In the genomic region with DNA sequence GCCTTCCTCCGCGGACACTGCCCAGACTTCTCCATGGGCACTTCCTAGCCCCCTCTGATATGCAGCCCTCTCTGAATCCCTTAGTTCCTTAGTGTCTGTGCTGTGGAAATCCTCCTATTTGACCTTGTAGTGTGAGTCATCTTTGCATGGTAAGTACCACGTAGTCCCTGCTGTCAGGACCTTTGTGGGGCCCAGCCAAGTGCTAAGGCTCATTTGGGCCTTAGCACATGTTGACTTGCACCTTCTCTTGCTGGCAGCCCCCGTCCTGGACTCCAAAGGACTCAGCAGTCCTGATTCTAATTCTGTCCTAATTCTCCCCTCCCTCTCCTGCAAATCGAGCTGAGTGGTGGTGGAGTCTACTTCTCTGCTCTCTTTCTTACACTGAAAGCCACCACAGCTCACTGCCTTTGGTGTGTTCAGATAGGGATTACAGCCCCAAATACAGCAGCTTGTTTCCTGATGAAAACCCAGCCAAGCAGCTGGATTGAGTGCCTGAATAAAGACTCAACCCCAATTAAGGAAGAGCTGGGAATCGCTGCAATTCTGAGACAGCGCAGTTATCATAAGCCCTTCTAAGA, we compare ENCODE assay signal across 10 cellular contexts.
DNase-seq lines count a peak whose midpoint lies in the region; ATAC-seq and TF ChIP-seq lines count a peak whose summit lies in the region.
"Had no signal": no experiment of that assay in that cellular context is flagged by ENCODE, and none has a peak within 500 bp of the region (broad histone marks: within the 10 kb centered on the region; RNA-seq: fewer than 3 reads in every experiment).

No MANE protein-coding gene starts in this region.

- DNase-seq in Right ventricle myocardium inferior (ENCODE audit: missing footprints) = peak; percentile 79
- no peak for DNase-seq in cardiac septum (ENCODE audit: low spot score)
- DNase-seq in esophagus squamous epithelium (lab: John Stamatoyannopoulos, UW) = no peak
- DNase-seq in myocyte (ENCODE audit: low read depth) = peak; percentile 44
- DNase-seq in aorta = peak in 1 of 2 donors; percentile 84
- no peak for DNase-seq in activated naive CD4-positive, alpha-beta T cell treated with anti-CD3 and anti-CD28 coated beads for 36 hours
- DNase-seq in activated T-helper 2 cell treated with anti-CD3 and anti-CD28 coated beads, Interferon-gamma antibody, Interleukin-2, Interleukin-4, amounts not matched to agents 10 μg/mL and 5 μg/mL and 100 μg/mL, durations not matched to agents 14 hours and 24 hours and 36 hours (ENCODE audit: low spot score) = no peak
- DNase-seq: activated T-cell treated with anti-CD3 and anti-CD28 coated beads, Interleukin-2, amount 50 U/mL, for 4 hours; DND-41 had no signal

- H3K27ac Mint-ChIP-seq in activated naive CD4-positive, alpha-beta T cell treated with anti-CD3 and anti-CD28 coated beads for 36 hours = no peak overlapping the region
- no peak overlapping the region for H3K27ac Mint-ChIP-seq in activated T-helper 2 cell treated with anti-CD3 and anti-CD28 coated beads, Interferon-gamma antibody, Interleukin-2, Interleukin-4, amounts not matched to agents 10 μg/mL and 5 μg/mL and 100 μg/mL, durations not matched to agents 14 hours and 24 hours and 36 hours

- no peak for TF ChIP-seq POLR2A in esophagus squamous epithelium (IDR thresholded peaks at IDR 0.05)

- intact Hi-C loops in Right ventricle myocardium inferior (cut with DNase I) (no loop called here), cardiac septum (cut with DNase I) (no loop called here), esophagus squamous epithelium (cut with DNase I) (no loop called here), aorta (cut with DNase I) (no loop called here)
- intact Hi-C loops in activated naive CD4-positive, alpha-beta T cell treated with anti-CD3 and anti-CD28 coated beads for 36 hours (cut with micrococcal nuclease) = loop anchor here (10.0 kb wide), 1 partner anchor 639 kb away; no protein-coding TSS in a partner anchor
- intact Hi-C loops in activated T-helper 2 cell treated with anti-CD3 and anti-CD28 coated beads, Interferon-gamma antibody, Interleukin-2, Interleukin-4, amounts not matched to agents 10 μg/mL and 5 μg/mL and 100 μg/mL, durations not matched to agents 14 hours and 24 hours and 36 hours (cut with micrococcal nuclease) = no loop called here

- CTCF ChIA-PET in activated naive CD4-positive, alpha-beta T cell treated with anti-CD3 and anti-CD28 coated beads for 36 hours (lab: Charles Lee) = interaction anchor here (0.9 kb wide), 1 partner anchor 12 kb away, joined by 4 read pairs; no protein-coding TSS in a partner anchor

- H3K27me3 Mint-ChIP-seq in activated naive CD4-positive, alpha-beta T cell treated with anti-CD3 and anti-CD28 coated beads for 36 hours (ENCODE audit: low read depth) = no peaks in the 10 kb centered on the region
- no peaks in the 10 kb centered on the region for H3K27me3 Mint-ChIP-seq in activated T-helper 2 cell treated with anti-CD3 and anti-CD28 coated beads, Interferon-gamma antibody, Interleukin-2, Interleukin-4, amounts not matched to agents 10 μg/mL and 5 μg/mL and 100 μg/mL, durations not matched to agents 14 hours and 24 hours and 36 hours (ENCODE audit: low read depth)

- H3K27me3 ChIP-seq in esophagus squamous epithelium (no peaks in the 10 kb centered on the region), aorta (ENCODE audit: control insufficient read depth in 1 of 2, insufficient read depth in 2 of 2, low read length in 1 of 2) (no peaks in the 10 kb centered on the region)

- H3K4me1 ChIP-seq in esophagus squamous epithelium (peaks cover 0 to 6% (median 0%) of the 10 kb centered on the region in 3 donors), aorta (ENCODE audit: control insufficient read depth in 1 of 2, insufficient read depth in 2 of 2, low read length in 2 of 2) (peaks cover 0 to 4% of the 10 kb centered on the region in 2 donors)

- no peaks in the 10 kb centered on the region for H3K36me3 ChIP-seq in esophagus squamous epithelium
- H3K36me3 ChIP-seq in aorta (ENCODE audit: control insufficient read depth in 1 of 2, insufficient read depth in 2 of 2, low read length in 1 of 2) = no peaks in the 10 kb centered on the region

- H3K4me3 ChIP-seq in esophagus squamous epithelium = no peak overlapping the region
- no peak overlapping the region for H3K4me3 ChIP-seq in aorta (ENCODE audit: low read length in 2 of 2)

- H3K27ac ChIP-seq in esophagus squamous epithelium = peak overlapping the region in 3 of 4 donors; percentile 31 to 64 (median 53)
- peak overlapping the region in 1 of 2 donors; percentile 9 for H3K27ac ChIP-seq in aorta (ENCODE audit: low read depth in 1 of 2, low read length in 2 of 2)

- H3K4me3 Mint-ChIP-seq in activated naive CD4-positive, alpha-beta T cell treated with anti-CD3 and anti-CD28 coated beads for 36 hours = no peak overlapping the region
- no peak overlapping the region for H3K4me3 Mint-ChIP-seq in activated T-helper 2 cell treated with anti-CD3 and anti-CD28 coated beads, Interferon-gamma antibody, Interleukin-2, Interleukin-4, amounts not matched to agents 10 μg/mL and 5 μg/mL and 100 μg/mL, durations not matched to agents 14 hours and 24 hours and 36 hours (ENCODE audit: low read depth)
- H3K4me3 Mint-ChIP-seq: activated T-cell treated with anti-CD3 and anti-CD28 coated beads, Interleukin-2, amount 50 U/mL, for 4 hours had no signal

- TF ChIP-seq CTCF in esophagus squamous epithelium (IDR thresholded peaks at IDR 0.05) = no peak

- H3K9me3 ChIP-seq in esophagus squamous epithelium (no peaks in the 10 kb centered on the region), aorta (ENCODE audit: control insufficient read depth, low read length) (no peaks in the 10 kb centered on the region)

- no peaks in the 10 kb centered on the region for H3K36me3 Mint-ChIP-seq in activated naive CD4-positive, alpha-beta T cell treated with anti-CD3 and anti-CD28 coated beads for 36 hours (ENCODE audit: low read depth)
- no peaks in the 10 kb centered on the region for H3K36me3 Mint-ChIP-seq in activated T-helper 2 cell treated with anti-CD3 and anti-CD28 coated beads, Interferon-gamma antibody, Interleukin-2, Interleukin-4, amounts not matched to agents 10 μg/mL and 5 μg/mL and 100 μg/mL, durations not matched to agents 14 hours and 24 hours and 36 hours (ENCODE audit: low read depth)

- WGBS in esophagus squamous epithelium, 2 donors = 63 to 64% methylated on average over 6 to 7 of the region's 7 CpGs
- 47 to 52% methylated on average over 7 of the region's 7 CpGs for WGBS in aorta, 2 donors

- ATAC-seq in Right ventricle myocardium inferior = peak; percentile 85
- ATAC-seq in aorta (ENCODE audit: low FRiP score) = peak; percentile 72
- ATAC-seq in GM18520 (IDR thresholded peaks at IDR 0.05; ENCODE audit: unreplicated experiment) = no peak
- ATAC-seq: activated T-cell treated with anti-CD3 and anti-CD28 coated beads, Interleukin-2, amount 50 U/mL, for 4 hours had no signal

- H3K9me3 Mint-ChIP-seq in activated naive CD4-positive, alpha-beta T cell treated with anti-CD3 and anti-CD28 coated beads for 36 hours = no peaks in the 10 kb centered on the region
- no peaks in the 10 kb centered on the region for H3K9me3 Mint-ChIP-seq in activated T-helper 2 cell treated with anti-CD3 and anti-CD28 coated beads, Interferon-gamma antibody, Interleukin-2, Interleukin-4, amounts not matched to agents 10 μg/mL and 5 μg/mL and 100 μg/mL, durations not matched to agents 14 hours and 24 hours and 36 hours
- H3K9me3 Mint-ChIP-seq: activated T-cell treated with anti-CD3 and anti-CD28 coated beads, Interleukin-2, amount 50 U/mL, for 4 hours had no signal

- peaks cover 4% of the 10 kb centered on the region for H3K4me1 Mint-ChIP-seq in activated naive CD4-positive, alpha-beta T cell treated with anti-CD3 and anti-CD28 coated beads for 36 hours (ENCODE audit: low read depth)
- peaks cover 6% of the 10 kb centered on the region for H3K4me1 Mint-ChIP-seq in activated T-helper 2 cell treated with anti-CD3 and anti-CD28 coated beads, Interferon-gamma antibody, Interleukin-2, Interleukin-4, amounts not matched to agents 10 μg/mL and 5 μg/mL and 100 μg/mL, durations not matched to agents 14 hours and 24 hours and 36 hours (ENCODE audit: low read depth)

Comparison
In these comparisons a context has a peak if more than half of its experiments do, and no peak if none do; other contexts are left out.
1. DNase-seq: peak in Right ventricle myocardium inferior (single experiment) and myocyte (single experiment); none in cardiac septum (single experiment), esophagus squamous epithelium (single experiment), activated naive CD4-positive, alpha-beta T cell treated with anti-CD3 and anti-CD28 coated beads for 36 hours (single experiment) and activated T-helper 2 cell treated with anti-CD3 and anti-CD28 coated beads, Interferon-gamma antibody, Interleukin-2, Interleukin-4, amounts not matched to agents 10 μg/mL and 5 μg/mL and 100 μg/mL, durations not matched to agents 14 hours and 24 hours and 36 hours (single experiment).